Comparison of ENCODE assay signal across 8 cellular contexts in genomic region chr11:38795027-38795426, GRCh38.
"Had no signal": no experiment of that assay in that cellular context is flagged by ENCODE, and none has a peak within 500 bp of the region (broad histone marks: within the 10 kb centered on the region; RNA-seq: fewer than 3 reads in every experiment).

No MANE protein-coding gene starts in this region.

- ATAC-seq: GM12878 had no signal

- FAIRE-seq: G401.6, GM12878, GM12891, GM12892, GM18507, GM19239 had no signal

- H3K4me3 ChIP-seq: GM12878 had no signal

- DNase-seq: GDM1, GF-D8 had no signal
